Comparison of ENCODE assay signal across 20 cellular contexts in genomic region chr2:134582547-134582899, GRCh38.
DNase-seq lines count a peak whose midpoint lies in the region; ATAC-seq and TF ChIP-seq lines count a peak whose summit lies in the region.
"Had no signal": no experiment of that assay in that cellular context is flagged by ENCODE, and none has a peak within 500 bp of the region (broad histone marks: within the 10 kb centered on the region; RNA-seq: fewer than 3 reads in every experiment).

No MANE protein-coding gene starts in this region.

- ATAC-seq in GM18511 (IDR thresholded peaks at IDR 0.05; ENCODE audit: unreplicated experiment) (peak; percentile 34), GM19463 (IDR thresholded peaks at IDR 0.05; ENCODE audit: unreplicated experiment) (peak; percentile 39)
- ATAC-seq: left colon, Panc1 had no signal

- DNase-seq in MV-4-11 (lab: John Stamatoyannopoulos, UW) (peak; percentile 9), immature natural killer cell (peak in 1 of 3 donors; percentile 17), DMS 273 (lab: John Stamatoyannopoulos, UW; ENCODE audit: unreplicated experiment) (no peak), GM03348 (ENCODE audit: low spot score) (no peak), NCI-H446 treated with DMSO at 0.1 percent for 48 hours (lab: John Stamatoyannopoulos, UW) (no peak), GM13976 (ENCODE audit: low spot score) (no peak)
- DNase-seq: brain microvascular endothelial cell, C1 segment of cervical spinal cord, EL, esophagus squamous epithelium, hippocampal formation, left colon, NCI-H1694 treated with DMSO at 0.1 percent for 48 hours, NCI-H510A treated with DMSO at 0.1 percent for 48 hours, posterior cingulate gyrus, spleen, substantia nigra had no signal

- no peaks in the 10 kb centered on the region for H3K36me3 Mint-ChIP-seq in immature natural killer cell

- H3K9me3 Mint-ChIP-seq in immature natural killer cell, result no peaks in the 10 kb centered on the region

- peak overlapping the region in 3 of 5 donors; percentile 7 to 76 (median 20) for H3K4me3 Mint-ChIP-seq in immature natural killer cell

- H3K27me3 Mint-ChIP-seq in immature natural killer cell (ENCODE audit: low read depth in 3 of 3), result peaks cover 0 to 4% (median 2%) of the 10 kb centered on the region in 3 donors

- peak overlapping the region; percentile 61 to 89 (median 80) for H3K27ac Mint-ChIP-seq in immature natural killer cell

- H3K4me1 Mint-ChIP-seq in immature natural killer cell, result peaks cover 30 to 35% of the 10 kb centered on the region in 2 donors

- in situ Hi-C loops in GM13976 (cut with MboI; ENCODE audit: low sequenced_read_pairs, unreplicated experiment), result no loop called here

- no peak for TF ChIP-seq CTCF in GM13976 (IDR thresholded peaks at IDR 0.05; ENCODE audit: borderline replicate concordance, control extremely low read depth, extremely low read depth, insufficient read depth, missing control alignments)
